Comparison of ENCODE assay signal across 1 cellular context in genomic region chr7:99408347-99409191, GRCh38.
A peak's percentile ranks its signal among the peaks of the same experiment; 100 is the strongest.
TF ChIP-seq lines count a peak whose summit lies in the region.

Gene BUD31 (plus strand): TSS chr7:99408969. CDS start chr7:99411093, 2,124 bp downstream.
Gene PDAP1 (minus strand): TSS chr7:99408597. CDS start chr7:99408548, 49 bp downstream.

TF ChIP-seq in HepG2, 621 proteins besides CTCF, POLR2A, EP300 and RAD21 (continued from another document and continues in another):
- TF ChIP-seq THAP9 (CRISPR knock-in tag; IDR thresholded peaks at IDR 0.05; ENCODE audit: borderline replicate concordance) (peak; percentile 94), IKZF5 (CRISPR knock-in tag; IDR thresholded peaks at IDR 0.05) (peak; percentile 80; the same call in 1 of the 2 replicates), CENPBD1 (CRISPR knock-in tag; IDR thresholded peaks at IDR 0.05; ENCODE audit: borderline replicate concordance, low read depth) (no peak), IKZF1 (IDR thresholded peaks at IDR 0.05) (no peak), ZNF362 (CRISPR knock-in tag; IDR thresholded peaks at IDR 0.05; ENCODE audit: borderline replicate concordance) (no peak), ZNF234 (CRISPR knock-in tag; conservative IDR thresholded peaks at IDR 0.05) (0 out of 2 replicates have a peak, but pooled peaks have one; percentile 53), ZNF512 (CRISPR knock-in tag; IDR thresholded peaks at IDR 0.05) (no peak), TBP (CRISPR knock-in tag; IDR thresholded peaks at IDR 0.05) (no peak; the same call in 1 of the 2 replicates), SIN3A (IDR thresholded peaks at IDR 0.05; ENCODE audit: borderline replicate concordance, low read depth, low read length) (peak; percentile 91), POLR2AphosphoS5 (IDR thresholded peaks at IDR 0.05; ENCODE audit: low read depth, low read length) (peak; percentile 91), ZNF496 (CRISPR knock-in tag; IDR thresholded peaks at IDR 0.05; ENCODE audit: insufficient replicate concordance) (no peak), TCF12 (IDR thresholded peaks at IDR 0.05) (no peak), TCF12 (CRISPR knock-in tag; IDR thresholded peaks at IDR 0.05) (no peak), ZNF703 (CRISPR knock-in tag; IDR thresholded peaks at IDR 0.05; ENCODE audit: borderline replicate concordance) (no peak), SMYD3 (CRISPR knock-in tag; IDR thresholded peaks at IDR 0.05) (peak; percentile 81), MEIS2 (CRISPR knock-in tag; IDR thresholded peaks at IDR 0.05) (no peak; the same call in 1 of the 2 replicates), ZFP91 (CRISPR knock-in tag; IDR thresholded peaks at IDR 0.05; ENCODE audit: borderline replicate concordance) (peak; percentile 82), KAT7 (CRISPR knock-in tag; IDR thresholded peaks at IDR 0.05; ENCODE audit: borderline replicate concordance) (peak; percentile 33; the same call in 1 of the 2 replicates), LCORL (IDR thresholded peaks at IDR 0.05) (no peak), LCORL (CRISPR knock-in tag; IDR thresholded peaks at IDR 0.05) (peak; percentile 26; the same call in 1 of the 2 replicates), NBN (conservative IDR thresholded peaks at IDR 0.05) (no peak), MXD4 (CRISPR knock-in tag; IDR thresholded peaks at IDR 0.05) (peak; percentile 76; the same call in 1 of the 2 replicates), DR1 (CRISPR knock-in tag; IDR thresholded peaks at IDR 0.05) (peak; percentile 39; the same call in 1 of the 2 replicates), ZNF660 (CRISPR knock-in tag; IDR thresholded peaks at IDR 0.05; ENCODE audit: borderline replicate concordance, low read depth) (no peak), ZNF775 (CRISPR knock-in tag; IDR thresholded peaks at IDR 0.05; ENCODE audit: borderline replicate concordance) (no peak), THAP7 (CRISPR knock-in tag; IDR thresholded peaks at IDR 0.05) (peak; percentile 93), ZNF253 (CRISPR knock-in tag; IDR thresholded peaks at IDR 0.05; ENCODE audit: borderline replicate concordance) (no peak), NR2F1 (CRISPR knock-in tag; IDR thresholded peaks at IDR 0.05) (0 out of 4 replicates have a peak, but pooled peaks of 1 of the 2 experiments have one; percentile 12), DNMT3B (CRISPR knock-in tag; conservative IDR thresholded peaks at IDR 0.05) (no peak), ZNF563 (CRISPR knock-in tag; IDR thresholded peaks at IDR 0.05) (peak; percentile 78; the same call in 1 of the 2 replicates), SUZ12 (IDR thresholded peaks at IDR 0.05; ENCODE audit: low read depth, low read length) (no peak), GATAD2A (CRISPR knock-in tag; IDR thresholded peaks at IDR 0.05) (peak; percentile 77), HHEX (CRISPR knock-in tag; IDR thresholded peaks at IDR 0.05) (no peak), ZNF205 (CRISPR knock-in tag; IDR thresholded peaks at IDR 0.05) (peak; percentile 74; the same call in 1 of the 2 replicates), SIX1 (CRISPR knock-in tag; IDR thresholded peaks at IDR 0.05; ENCODE audit: borderline replicate concordance) (peak; percentile 30; the same call in 1 of the 2 replicates), ZNF749 (CRISPR knock-in tag; IDR thresholded peaks at IDR 0.05; ENCODE audit: borderline replicate concordance) (no peak; the same call in 1 of the 2 replicates), ATF2 (CRISPR knock-in tag; IDR thresholded peaks at IDR 0.05) (peak; percentile 99), IRF1 (CRISPR knock-in tag; IDR thresholded peaks at IDR 0.05; ENCODE audit: low read depth) (no peak), ZSCAN29 (CRISPR knock-in tag; conservative IDR thresholded peaks at IDR 0.05) (no peak), ZNF609 (CRISPR knock-in tag; IDR thresholded peaks at IDR 0.05; ENCODE audit: borderline replicate concordance) (no peak; the same call in 1 of the 2 replicates), ZNF33B (CRISPR knock-in tag; IDR thresholded peaks at IDR 0.05) (no peak), GMEB2 (CRISPR knock-in tag; IDR thresholded peaks at IDR 0.05; ENCODE audit: low read depth) (0 out of 2 replicates have a peak, but pooled peaks have one; percentile 12), NONO (IDR thresholded peaks at IDR 0.05) (no peak), NONO (CRISPR knock-in tag; conservative IDR thresholded peaks at IDR 0.05) (peak; percentile 94), ZBTB21 (CRISPR knock-in tag; IDR thresholded peaks at IDR 0.05) (peak; percentile 76), TCF7 (IDR thresholded peaks at IDR 0.05; ENCODE audit: low read depth) (no peak), MAF1 (CRISPR knock-in tag; IDR thresholded peaks at IDR 0.05; ENCODE audit: borderline replicate concordance) (no peak)
